1 cellular context compared by ENCODE assay signal in the genomic region with DNA sequence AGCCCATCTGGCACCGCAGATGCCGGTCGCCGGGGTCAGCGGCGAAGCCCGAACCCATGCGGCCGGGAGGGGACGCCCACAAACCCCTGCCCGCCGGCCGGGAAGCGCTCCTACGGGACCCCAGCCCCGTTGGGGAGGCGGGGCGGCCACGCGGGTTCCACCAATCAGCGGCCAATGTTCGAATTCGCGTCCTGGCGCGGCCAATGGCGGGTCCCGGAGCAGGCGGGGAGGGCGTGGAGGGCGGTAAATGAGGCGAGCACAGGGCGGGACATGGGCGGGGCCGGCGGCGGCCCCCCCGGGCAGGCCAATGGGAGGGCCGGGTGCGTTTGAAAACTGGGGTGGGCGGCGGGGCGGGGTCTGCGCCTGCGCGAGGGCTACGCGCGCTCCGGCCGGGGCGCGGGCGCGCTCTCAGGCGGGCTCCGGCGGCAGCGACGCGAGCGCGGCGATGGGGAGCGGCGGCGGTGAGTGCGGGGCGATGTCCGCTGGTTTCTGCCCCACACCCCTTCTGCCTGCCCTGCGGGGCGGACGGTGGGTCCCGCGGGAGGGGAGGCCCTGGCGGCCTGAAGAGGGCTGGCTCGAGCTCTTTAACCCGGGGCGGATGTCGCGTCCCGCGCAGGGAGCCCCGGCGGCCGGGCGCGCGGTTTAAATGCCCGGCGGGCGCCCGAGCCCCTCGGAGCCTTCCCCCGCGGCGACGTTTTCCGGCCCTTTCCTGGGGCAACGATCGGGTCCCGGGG.
TF ChIP-seq lines count a peak whose summit lies in the region.

Gene CCNF, plus strand, starts transcription at position 411 of the 734 bp plus-strand sequence. Its CDS starts 35 bp downstream, at position 446.

TF ChIP-seq in K562, 482 proteins besides CTCF, POLR2A, EP300 and RAD21 (continued from another document and continues in another):
- TF ChIP-seq, protein P1, sequence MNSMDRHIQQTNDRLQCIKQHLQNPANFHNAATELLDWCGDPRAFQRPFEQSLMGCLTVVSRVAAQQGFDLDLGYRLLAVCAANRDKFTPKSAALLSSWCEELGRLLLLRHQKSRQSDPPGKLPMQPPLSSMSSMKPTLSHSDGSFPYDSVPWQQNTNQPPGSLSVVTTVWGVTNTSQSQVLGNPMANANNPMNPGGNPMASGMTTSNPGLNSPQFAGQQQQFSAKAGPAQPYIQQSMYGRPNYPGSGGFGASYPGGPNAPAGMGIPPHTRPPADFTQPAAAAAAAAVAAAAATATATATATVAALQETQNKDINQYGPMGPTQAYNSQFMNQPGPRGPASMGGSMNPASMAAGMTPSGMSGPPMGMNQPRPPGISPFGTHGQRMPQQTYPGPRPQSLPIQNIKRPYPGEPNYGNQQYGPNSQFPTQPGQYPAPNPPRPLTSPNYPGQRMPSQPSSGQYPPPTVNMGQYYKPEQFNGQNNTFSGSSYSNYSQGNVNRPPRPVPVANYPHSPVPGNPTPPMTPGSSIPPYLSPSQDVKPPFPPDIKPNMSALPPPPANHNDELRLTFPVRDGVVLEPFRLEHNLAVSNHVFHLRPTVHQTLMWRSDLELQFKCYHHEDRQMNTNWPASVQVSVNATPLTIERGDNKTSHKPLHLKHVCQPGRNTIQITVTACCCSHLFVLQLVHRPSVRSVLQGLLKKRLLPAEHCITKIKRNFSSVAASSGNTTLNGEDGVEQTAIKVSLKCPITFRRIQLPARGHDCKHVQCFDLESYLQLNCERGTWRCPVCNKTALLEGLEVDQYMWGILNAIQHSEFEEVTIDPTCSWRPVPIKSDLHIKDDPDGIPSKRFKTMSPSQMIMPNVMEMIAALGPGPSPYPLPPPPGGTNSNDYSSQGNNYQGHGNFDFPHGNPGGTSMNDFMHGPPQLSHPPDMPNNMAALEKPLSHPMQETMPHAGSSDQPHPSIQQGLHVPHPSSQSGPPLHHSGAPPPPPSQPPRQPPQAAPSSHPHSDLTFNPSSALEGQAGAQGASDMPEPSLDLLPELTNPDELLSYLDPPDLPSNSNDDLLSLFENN (IDR thresholded peaks at IDR 0.05; ENCODE audit: low read depth in 2 of 2, low read length in 2 of 2) = no peak
- TF ChIP-seq, protein P2, sequence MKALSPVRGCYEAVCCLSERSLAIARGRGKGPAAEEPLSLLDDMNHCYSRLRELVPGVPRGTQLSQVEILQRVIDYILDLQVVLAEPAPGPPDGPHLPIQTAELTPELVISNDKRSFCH (CRISPR knock-in tag; IDR thresholded peaks at IDR 0.05) = no peak
- TF ChIP-seq, protein P2 (tag; IDR thresholded peaks at IDR 0.05) = no peak
- TF ChIP-seq PML (IDR thresholded peaks at IDR 0.05; ENCODE audit: low read length) (no peak), U2AF2 (optimal IDR thresholded peaks at IDR 0.05; ENCODE audit: low read depth, low read length) (no peak), MYNN (IDR thresholded peaks at IDR 0.05) (no peak), MYNN (CRISPR knock-in tag; IDR thresholded peaks at IDR 0.05) (no peak), RBM25 (IDR thresholded peaks at IDR 0.05; ENCODE audit: low read depth, low read length, severe bottlenecking) (peak; percentile 100), NR3C1 (CRISPR knock-in tag; IDR thresholded peaks at IDR 0.05) (no peak), SRSF3 (IDR thresholded peaks at IDR 0.05; ENCODE audit: insufficient read depth, low read length) (no peak), ZNF24 (IDR thresholded peaks at IDR 0.05) (no peak), CBX8 (IDR thresholded peaks at IDR 0.05; ENCODE audit: borderline replicate concordance, extremely low read depth, low read depth, low read length, poor library complexity, severe bottlenecking) (no peak), ARID4B (CRISPR knock-in tag; IDR thresholded peaks at IDR 0.05) (peak; percentile 78; the same call in 1 of the 2 replicates), RHOXF2B (CRISPR knock-in tag; conservative IDR thresholded peaks at IDR 0.05) (no peak), PHTF2 (CRISPR knock-in tag; IDR thresholded peaks at IDR 0.05) (no peak), SNAPC5 (CRISPR knock-in tag; IDR thresholded peaks at IDR 0.05) (no peak), ZNF232 (CRISPR knock-in tag; IDR thresholded peaks at IDR 0.05) (no peak), ZNF311 (CRISPR knock-in tag; IDR thresholded peaks at IDR 0.05) (peak; percentile 31; the same call in 1 of the 2 replicates), FOXM1 (IDR thresholded peaks at IDR 0.05; ENCODE audit: low read depth) (peak; percentile 100), FOXM1 (CRISPR knock-in tag; IDR thresholded peaks at IDR 0.05; ENCODE audit: low read depth) (peak; percentile 100), ZNF217 (CRISPR knock-in tag; IDR thresholded peaks at IDR 0.05) (no peak), ARHGAP35 (IDR thresholded peaks at IDR 0.05; ENCODE audit: partially characterized antibody) (no peak), HMG20A (CRISPR knock-in tag; conservative IDR thresholded peaks at IDR 0.05) (no peak), ZNF766 (CRISPR knock-in tag; conservative IDR thresholded peaks at IDR 0.05) (no peak), PHF20 (IDR thresholded peaks at IDR 0.05; ENCODE audit: partially characterized antibody) (peak; percentile 21), ZNF274 (IDR thresholded peaks at IDR 0.05; ENCODE audit: borderline replicate concordance, low read depth, low read length) (no peak), POLR2AphosphoS2 (IDR thresholded peaks at IDR 0.05; ENCODE audit: low read length) (no peak), PTTG1 (tag; IDR thresholded peaks at IDR 0.05; ENCODE audit: low read depth) (no peak), ZNF395 (CRISPR knock-in tag; IDR thresholded peaks at IDR 0.05) (peak; percentile 65; the same call in 1 of the 2 replicates), ZBTB7A (IDR thresholded peaks at IDR 0.05; ENCODE audit: borderline replicate concordance, control insufficient read depth, low read depth, low read length) (peak; percentile 93), HNRNPLL (IDR thresholded peaks at IDR 0.05; ENCODE audit: low read depth, low read length, poor library complexity, severe bottlenecking) (peak; percentile 33), NR0B1 (IDR thresholded peaks at IDR 0.05; ENCODE audit: partially characterized antibody) (no peak), ZNF140 (CRISPR knock-in tag; IDR thresholded peaks at IDR 0.05) (no peak), PRPF4 (IDR thresholded peaks at IDR 0.05; ENCODE audit: insufficient read depth, low read depth, low read length, poor library complexity, severe bottlenecking) (no peak), SIN3A (IDR thresholded peaks at IDR 0.05; ENCODE audit: borderline replicate concordance in 2 of 2, control insufficient read depth in 1 of 2, low read depth in 2 of 2, low read length in 2 of 2) (peak; percentile 63 to 73; a peak in 1 of 4 replicates), MAFK (IDR thresholded peaks at IDR 0.05; ENCODE audit: low read length) (no peak), MXI1 (IDR thresholded peaks at IDR 0.05; ENCODE audit: low read depth, low read length) (0 out of 2 replicates have a peak, but pooled peaks have one; percentile 20), MEIS2 (IDR thresholded peaks at IDR 0.05; ENCODE audit: partially characterized antibody) (peak; percentile 15), CBX3 (IDR thresholded peaks at IDR 0.05; ENCODE audit: borderline replicate concordance in 1 of 2, low read length in 2 of 2) (no peak), BCL6 (CRISPR knock-in tag; IDR thresholded peaks at IDR 0.05) (no peak), ERF (CRISPR knock-in tag; IDR thresholded peaks at IDR 0.05) (peak; percentile 72; the same call in 1 of the 2 replicates)
- TF ChIP-seq, protein P3, sequence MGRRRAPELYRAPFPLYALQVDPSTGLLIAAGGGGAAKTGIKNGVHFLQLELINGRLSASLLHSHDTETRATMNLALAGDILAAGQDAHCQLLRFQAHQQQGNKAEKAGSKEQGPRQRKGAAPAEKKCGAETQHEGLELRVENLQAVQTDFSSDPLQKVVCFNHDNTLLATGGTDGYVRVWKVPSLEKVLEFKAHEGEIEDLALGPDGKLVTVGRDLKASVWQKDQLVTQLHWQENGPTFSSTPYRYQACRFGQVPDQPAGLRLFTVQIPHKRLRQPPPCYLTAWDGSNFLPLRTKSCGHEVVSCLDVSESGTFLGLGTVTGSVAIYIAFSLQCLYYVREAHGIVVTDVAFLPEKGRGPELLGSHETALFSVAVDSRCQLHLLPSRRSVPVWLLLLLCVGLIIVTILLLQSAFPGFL (CRISPR knock-in tag; IDR thresholded peaks at IDR 0.05) = no peak
- TF ChIP-seq, protein P4, sequence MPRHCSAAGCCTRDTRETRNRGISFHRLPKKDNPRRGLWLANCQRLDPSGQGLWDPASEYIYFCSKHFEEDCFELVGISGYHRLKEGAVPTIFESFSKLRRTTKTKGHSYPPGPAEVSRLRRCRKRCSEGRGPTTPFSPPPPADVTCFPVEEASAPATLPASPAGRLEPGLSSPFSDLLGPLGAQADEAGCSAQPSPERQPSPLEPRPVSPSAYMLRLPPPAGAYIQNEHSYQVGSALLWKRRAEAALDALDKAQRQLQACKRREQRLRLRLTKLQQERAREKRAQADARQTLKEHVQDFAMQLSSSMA (CRISPR knock-in tag; IDR thresholded peaks at IDR 0.05) = no peak
- TF ChIP-seq, protein P5, sequence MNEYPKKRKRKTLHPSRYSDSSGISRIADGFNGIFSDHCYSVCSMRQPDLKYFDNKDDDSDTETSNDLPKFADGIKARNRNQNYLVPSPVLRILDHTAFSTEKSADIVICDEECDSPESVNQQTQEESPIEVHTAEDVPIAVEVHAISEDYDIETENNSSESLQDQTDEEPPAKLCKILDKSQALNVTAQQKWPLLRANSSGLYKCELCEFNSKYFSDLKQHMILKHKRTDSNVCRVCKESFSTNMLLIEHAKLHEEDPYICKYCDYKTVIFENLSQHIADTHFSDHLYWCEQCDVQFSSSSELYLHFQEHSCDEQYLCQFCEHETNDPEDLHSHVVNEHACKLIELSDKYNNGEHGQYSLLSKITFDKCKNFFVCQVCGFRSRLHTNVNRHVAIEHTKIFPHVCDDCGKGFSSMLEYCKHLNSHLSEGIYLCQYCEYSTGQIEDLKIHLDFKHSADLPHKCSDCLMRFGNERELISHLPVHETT (CRISPR knock-in tag; conservative IDR thresholded peaks at IDR 0.05 in 1 of 2, IDR thresholded peaks at IDR 0.05 in 1 of 2) = peak in 1 of 2 experiments; percentile 25; a peak in 1 of 4 replicates
